22 cellular contexts compared by ENCODE assay signal in genomic region chr12:123873795-123874194, GRCh38.
"Had no signal": no experiment of that assay in that cellular context is flagged by ENCODE, and none has a peak within 500 bp of the region (broad histone marks: within the 10 kb centered on the region; RNA-seq: fewer than 3 reads in every experiment).

No MANE protein-coding gene starts in this region.

- H3K36me3 ChIP-seq: esophagus squamous epithelium, heart right ventricle, left lung, right lobe of liver, thoracic aorta, tibial nerve, upper lobe of left lung had no signal

- H3K4me1 ChIP-seq: esophagus squamous epithelium, heart right ventricle, left lung, parathyroid adenoma, right lobe of liver, tibial nerve, upper lobe of left lung had no signal

- H3K4me3 ChIP-seq: esophagus squamous epithelium, heart right ventricle, left lung, mucosa of descending colon, right lobe of liver, thoracic aorta, tibial nerve, upper lobe of left lung had no signal

- H3K27ac ChIP-seq: esophagus squamous epithelium, heart right ventricle, left lung, parathyroid adenoma, right lobe of liver, thoracic aorta, tibial nerve, upper lobe of left lung had no signal

- DNase-seq: dermis blood vessel endothelial cell; effector memory CD8-positive, alpha-beta T cell; erythroblast; esophagus squamous epithelium; foreskin melanocyte; glutamatergic neuron; heart right ventricle; hippocampal formation; left cardiac atrium; left lung; mesenchymal stem cell; mucosa of descending colon; naive B cell; right lobe of liver; small intestine; stimulated activated CD4-positive, alpha-beta T cell treated with anti-CD3 and anti-CD28 coated beads, Interleukin-15, amount 100 ng/mL, for 24 hours; stimulated activated CD4-positive, alpha-beta T cell treated with anti-CD3 and anti-CD28 coated beads, Interleukin-2, amount 100 ng/mL, for 48 hours; stimulated activated naive B cell treated with anti-CD40 and anti-IgM and Interleukin-4, amounts not matched to agents 10 μg/mL and 1 μg/mL and 100 μg/mL, for 72 hours; upper lobe of left lung had no signal

- H3K9me3 ChIP-seq: esophagus squamous epithelium, heart right ventricle, left lung, mucosa of descending colon, right lobe of liver, thoracic aorta, tibial nerve, upper lobe of left lung had no signal

- H3K27me3 ChIP-seq: left lung, right lobe of liver, tibial nerve, upper lobe of left lung had no signal

- H3K9ac ChIP-seq: parathyroid adenoma had no signal
